Comparison of ENCODE assay signal across 21 cellular contexts in the genomic region with DNA sequence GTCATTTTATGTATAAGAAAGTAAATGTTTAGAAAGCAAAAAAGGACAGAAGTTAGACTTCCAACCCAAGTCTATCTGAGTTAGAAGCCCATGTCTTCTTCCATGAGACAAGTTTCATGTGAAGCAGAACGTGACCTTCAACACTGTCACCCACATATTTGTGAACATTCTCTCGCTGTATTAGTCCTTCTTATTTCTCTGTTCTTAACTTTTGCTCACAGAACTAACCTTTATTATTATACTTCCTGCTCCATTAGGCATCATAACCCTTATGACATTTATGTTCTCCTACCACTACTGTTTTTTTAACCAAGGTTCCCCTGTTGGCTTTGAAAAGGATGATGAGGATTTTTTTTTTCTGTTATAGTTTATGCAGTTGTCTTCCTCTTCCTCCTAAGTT.
"Had no signal": no experiment of that assay in that cellular context is flagged by ENCODE, and none has a peak within 500 bp of the region (broad histone marks: within the 10 kb centered on the region; RNA-seq: fewer than 3 reads in every experiment).

No MANE protein-coding gene starts in this region.

- H3K4me3 Mint-ChIP-seq: dendritic cell treated with granulocyte-macrophage colony-stimulating factor and Interleukin-4, amounts not matched to agents 40 ng/mL and 50 ng/mL, for 4 days; effector memory CD8-positive, alpha-beta T cell; endodermal cell had no signal

- H3K27ac Mint-ChIP-seq: dendritic cell treated with granulocyte-macrophage colony-stimulating factor and Interleukin-4, amounts not matched to agents 40 ng/mL and 50 ng/mL, for 4 days; effector memory CD8-positive, alpha-beta T cell; endodermal cell had no signal

- DNase-seq: colonic mucosa; cortex of kidney; dermis blood vessel endothelial cell; dorsolateral prefrontal cortex; effector CD4-positive, alpha-beta T cell; effector CD8-positive, alpha-beta T cell; effector memory CD4-positive, alpha-beta T cell; effector memory CD8-positive, alpha-beta T cell; endodermal cell; erythroblast; esophagus squamous epithelium; foreskin fibroblast; foreskin keratinocyte; foreskin melanocyte; gastrocnemius medialis; glutamatergic neuron; head of caudate nucleus; heart left ventricle had no signal

- H3K9me3 Mint-ChIP-seq: dendritic cell treated with granulocyte-macrophage colony-stimulating factor and Interleukin-4, amounts not matched to agents 40 ng/mL and 50 ng/mL, for 4 days; endodermal cell had no signal

- H3K27me3 Mint-ChIP-seq: dendritic cell treated with granulocyte-macrophage colony-stimulating factor and Interleukin-4, amounts not matched to agents 40 ng/mL and 50 ng/mL, for 4 days; effector memory CD8-positive, alpha-beta T cell had no signal

- ATAC-seq: effector memory CD8-positive, alpha-beta T cell; esophagus mucosa; foreskin keratinocyte; gastrocnemius medialis; gastroesophageal sphincter; heart left ventricle had no signal
